ENCODE assay signal across 8 cellular contexts in the genomic region with DNA sequence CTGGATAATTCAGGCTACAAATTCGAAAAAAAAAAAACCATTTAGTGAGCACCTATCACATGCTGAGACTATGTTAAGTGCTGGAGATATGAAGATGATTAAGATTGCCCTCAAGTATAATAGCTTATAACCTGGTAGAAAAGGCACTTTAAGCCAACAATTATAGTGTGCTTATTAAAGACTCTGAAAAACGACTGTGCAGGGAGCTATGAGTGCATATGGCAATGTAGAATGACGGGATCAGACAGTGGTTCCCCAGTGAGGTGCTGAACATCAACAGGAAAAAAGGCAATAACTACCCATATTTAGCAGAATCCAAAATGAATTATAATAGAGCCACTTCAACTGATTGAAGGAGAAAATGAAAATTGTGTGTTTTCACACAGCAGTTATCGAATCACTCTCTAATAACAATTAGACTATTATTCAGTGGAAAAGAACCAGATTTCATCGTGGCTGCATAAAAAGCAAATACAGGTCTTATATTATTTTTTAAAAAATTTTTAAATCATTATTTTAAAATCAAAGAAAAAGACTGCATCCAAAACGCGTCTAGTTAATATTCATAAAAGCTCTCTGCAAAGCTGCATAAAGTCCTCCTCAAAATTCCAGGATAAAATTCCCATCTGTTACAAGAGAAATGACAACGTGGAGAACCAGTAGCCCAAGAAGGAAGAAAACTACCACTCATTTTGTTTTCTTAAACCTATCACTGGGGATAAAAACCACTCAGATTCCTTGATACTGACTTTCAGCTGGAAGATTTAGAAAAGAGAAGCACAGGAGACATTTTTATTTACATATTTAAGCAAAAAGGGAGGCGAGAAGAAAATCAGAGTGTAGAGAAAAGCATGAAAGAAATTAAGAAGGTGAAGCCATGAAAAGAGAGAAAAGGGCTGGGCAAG. TPM values are rescaled to one million over a fixed set of nuclear protein-coding genes. Genes with fewer than 3 reads are reported as not detected.
A peak's percentile ranks its signal among the peaks of the same experiment; 100 is the strongest.
DNase-seq lines count a peak whose midpoint lies in the region; ATAC-seq and TF ChIP-seq lines count a peak whose summit lies in the region.

No MANE protein-coding gene starts in this region.

- no peaks in the 10 kb centered on the region for H3K9me3 ChIP-seq in thymus (ENCODE audit: control insufficient read depth)

- H3K4me1 ChIP-seq in thymus (ENCODE audit: control insufficient read depth, insufficient read depth, low read length), result peaks cover 7% of the 10 kb centered on the region

- WGBS in thymus, result 58% methylated on average over 9 of the region's 9 CpGs

- no peaks in the 10 kb centered on the region for H3K36me3 ChIP-seq in thymus (ENCODE audit: control insufficient read depth, insufficient read depth)

- peak overlapping the region; percentile 100 for H3K4me3 Mint-ChIP-seq in activated naive CD8-positive, alpha-beta T cell treated with anti-CD3 and anti-CD28 coated beads for 36 hours

- no peaks in the 10 kb centered on the region for H3K27me3 Mint-ChIP-seq in activated naive CD8-positive, alpha-beta T cell treated with anti-CD3 and anti-CD28 coated beads for 36 hours

- peaks cover 9% of the 10 kb centered on the region for H3K36me3 Mint-ChIP-seq in activated naive CD8-positive, alpha-beta T cell treated with anti-CD3 and anti-CD28 coated beads for 36 hours

- peak overlapping the region; percentile 100 for H3K27ac Mint-ChIP-seq in activated naive CD8-positive, alpha-beta T cell treated with anti-CD3 and anti-CD28 coated beads for 36 hours

- DNase-seq in HFF-Myc (ENCODE audit: extremely low read depth, low read depth) (no peak), NCI-H2081 treated with DMSO at 0.1 percent for 48 hours (lab: John Stamatoyannopoulos, UW) (no peak), NCI-H128 (lab: John Stamatoyannopoulos, UW; ENCODE audit: unreplicated experiment) (no peak)
- no peak for DNase-seq in activated naive CD8-positive, alpha-beta T cell treated with anti-CD3 and anti-CD28 coated beads for 36 hours

- no peak for ATAC-seq in HG03432 (IDR thresholded peaks at IDR 0.05; ENCODE audit: unreplicated experiment)

- peak overlapping the region; percentile 85 for H3K27ac ChIP-seq in 22Rv1
- H3K27ac ChIP-seq in layer of hippocampus (ENCODE audit: low read depth, low read length), result peak overlapping the region; percentile 86
- H3K27ac ChIP-seq in thymus (ENCODE audit: low read depth), result no peak overlapping the region

- TF ChIP-seq CTCF in 22Rv1 (IDR thresholded peaks at IDR 0.05) (no peak), HFF-Myc (IDR thresholded peaks at IDR 0.05; ENCODE audit: low read depth, low read length, missing control alignments) (no peak)

- H3K9me3 Mint-ChIP-seq in activated naive CD8-positive, alpha-beta T cell treated with anti-CD3 and anti-CD28 coated beads for 36 hours, result no peaks in the 10 kb centered on the region

- H3K4me3 ChIP-seq in HFF-Myc (replicated peaks; ENCODE audit: low read depth, low read length) (peak overlapping the region; percentile 97), thymus (ENCODE audit: low read length) (peak overlapping the region; percentile 92)

- H3K27me3 ChIP-seq in layer of hippocampus (ENCODE audit: control insufficient read depth, insufficient read depth, low read length) (no peaks in the 10 kb centered on the region), thymus (ENCODE audit: control insufficient read depth, insufficient read depth) (no peaks in the 10 kb centered on the region)

- peaks cover 23% of the 10 kb centered on the region for H3K4me1 Mint-ChIP-seq in activated naive CD8-positive, alpha-beta T cell treated with anti-CD3 and anti-CD28 coated beads for 36 hours

RNA-seq across cellular contexts. Expression of gene MTMR2, which starts 1.1 kb away (rescaled TPM):
- total RNA-seq in activated naive CD8-positive, alpha-beta T cell treated with anti-CD3 and anti-CD28 coated beads for 36 hours, result 10 to 100 TPM; 48.0 to 51.7 TPM
- 13.8 TPM for polyA plus RNA-seq in thymus
